25 cellular contexts compared by ENCODE assay signal in genomic region chr12:77882709-77883108, GRCh38. TPM values are rescaled to one million over a fixed set of nuclear protein-coding genes. Genes with fewer than 3 reads are reported as not detected.
DNase-seq lines count a peak whose midpoint lies in the region; ATAC-seq and TF ChIP-seq lines count a peak whose summit lies in the region.
"Had no signal": no experiment of that assay in that cellular context is flagged by ENCODE, and none has a peak within 500 bp of the region (broad histone marks: within the 10 kb centered on the region; RNA-seq: fewer than 3 reads in every experiment).

No MANE protein-coding gene starts in this region.

- DNase-seq in GM12865 (ENCODE audit: low read depth) (peak; percentile 19), omental fat pad (ENCODE audit: low spot score) (no peak), DMS153 (lab: John Stamatoyannopoulos, UW) (no peak), spleen (no peak)
- no peak for DNase-seq in stimulated activated CD4-positive, alpha-beta T cell treated with anti-CD3 and anti-CD28 coated beads, Interleukin-4, amount 100 ng/mL, for 24 hours
- DNase-seq: 8988T; activated naive CD8-positive, alpha-beta T cell treated with anti-CD3 and anti-CD28 coated beads for 36 hours; AML-193; CD8-positive, alpha-beta memory T cell; effector CD4-positive, alpha-beta T cell; heart right ventricle; mesendoderm; MV-4-11; naive thymus-derived CD4-positive, alpha-beta T cell; NCI-H1694; NCI-H526 treated with DMSO at 0.1 percent for 48 hours; stimulated activated CD4-positive, alpha-beta T cell treated with anti-CD3 and anti-CD28 coated beads, Interleukin-12 subunit alpha, Interleukin-12 subunit beta, amount 100 ng/mL, for 4 hours; stomach; transverse colon had no signal

- intact Hi-C loops in spleen (cut with DNase I; ENCODE audit: low total_unique reads): no loop called here

- no peaks in the 10 kb centered on the region for H3K9me3 ChIP-seq in spleen
- H3K9me3 ChIP-seq: heart right ventricle, right atrium auricular region, stomach, transverse colon had no signal

- H3K4me3 ChIP-seq in GM12865 (ENCODE audit: low read depth, low read length): no peak overlapping the region
- H3K4me3 ChIP-seq in spleen: no peak overlapping the region
- H3K4me3 ChIP-seq: heart right ventricle, right atrium auricular region, stomach, transverse colon had no signal

- TF ChIP-seq CTCF in GM12865 (IDR thresholded peaks at IDR 0.05; ENCODE audit: insufficient read depth, low read depth, low read length, missing control alignments) (no peak), omental fat pad (IDR thresholded peaks at IDR 0.05) (no peak), spleen (IDR thresholded peaks at IDR 0.05 in 8 of 11, conservative IDR thresholded peaks at IDR 0.05 in 3 of 11) (no peak)

- H3K27me3 ChIP-seq in spleen (replicated peaks in 1 of 7): no peaks in the 10 kb centered on the region
- H3K27me3 ChIP-seq: heart right ventricle, right atrium auricular region, stomach, transverse colon had no signal

- no peaks in the 10 kb centered on the region for H3K4me1 ChIP-seq in spleen
- H3K4me1 ChIP-seq: heart right ventricle, right atrium auricular region, stomach, transverse colon had no signal

- no peak overlapping the region for H3K27ac ChIP-seq in spleen
- H3K27ac ChIP-seq: heart right ventricle, right atrium auricular region, stomach, transverse colon had no signal

- ATAC-seq in GM19351 (IDR thresholded peaks at IDR 0.05; ENCODE audit: unreplicated experiment) (peak; percentile 75), HG02852 (IDR thresholded peaks at IDR 0.05; ENCODE audit: unreplicated experiment) (peak; percentile 81), HG03432 (IDR thresholded peaks at IDR 0.05; ENCODE audit: unreplicated experiment) (peak; percentile 89), omental fat pad (ENCODE audit: low FRiP score) (no peak)
- ATAC-seq: activated T-helper 17 cell treated with anti-CD3 and anti-CD28 coated beads, Interleukin-2, amount 50 U/mL, for 72 hours; heart right ventricle; naive thymus-derived CD4-positive, alpha-beta T cell; WTC11 had no signal

- no peak for TF ChIP-seq POLR2A in spleen (IDR thresholded peaks at IDR 0.05)

- no peaks in the 10 kb centered on the region for H3K36me3 ChIP-seq in spleen
- H3K36me3 ChIP-seq: heart right ventricle, right atrium auricular region, stomach, transverse colon had no signal

RNA-seq across cellular contexts. Expression of gene NAV3, which starts 52.0 kb away (rescaled TPM):
- 10 to 100 TPM; 12.5 to 24.3 (median 15.3) TPM for total RNA-seq in omental fat pad
- total RNA-seq in spleen: 100 to 1,000 TPM in 1 of 7 donors, 10 to 100 TPM in 6; 39.8 to 111 (median 71.9) TPM
- 1 to 10 TPM in 2 of 3 donors, under 1 TPM in 1; 0.74 to 5.2 (median 2.1) TPM for polyA plus RNA-seq in spleen
- total RNA-seq: activated naive CD8-positive, alpha-beta T cell treated with anti-CD3 and anti-CD28 coated beads for 36 hours; activated T-helper 17 cell treated with anti-CD3 and anti-CD28 coated beads, Interleukin-2, amount 50 U/mL, for 72 hours; CD8-positive, alpha-beta memory T cell; naive thymus-derived CD4-positive, alpha-beta T cell had no signal
- polyA plus RNA-seq: CD8-positive, alpha-beta memory T cell; naive thymus-derived CD4-positive, alpha-beta T cell had no signal
